12 cellular contexts compared by ENCODE assay signal in genomic region chr2:207993141-207993763, GRCh38. TPM values are rescaled to one million over a fixed set of nuclear protein-coding genes. Genes with fewer than 3 reads are reported as not detected.
DNase-seq lines count a peak whose midpoint lies in the region; ATAC-seq and TF ChIP-seq lines count a peak whose summit lies in the region.
"Had no signal": no experiment of that assay in that cellular context is flagged by ENCODE, and none has a peak within 500 bp of the region (broad histone marks: within the 10 kb centered on the region; RNA-seq: fewer than 3 reads in every experiment).

No MANE protein-coding gene starts in this region.

- no peak overlapping the region for H3K4me3 Mint-ChIP-seq in effector memory CD8-positive, alpha-beta T cell
- H3K4me3 Mint-ChIP-seq: central memory CD8-positive, alpha-beta T cell had no signal

- H3K9me3 ChIP-seq in Karpas-422 (ENCODE audit: low read length): no peaks in the 10 kb centered on the region
- H3K9me3 ChIP-seq: Caco-2, thyroid gland had no signal

- peaks cover 11 to 27% of the 10 kb centered on the region in 2 donors for H3K4me1 Mint-ChIP-seq in effector memory CD8-positive, alpha-beta T cell (ENCODE audit: low read depth in 2 of 2)

- peak overlapping the region; percentile 62 for H3K4me2 ChIP-seq in Karpas-422 (ENCODE audit: low read depth, low read length, poor library complexity, severe bottlenecking)

- peaks cover 25% of the 10 kb centered on the region for H3K79me2 ChIP-seq in Karpas-422 (ENCODE audit: low read length)

- H4K20me1 ChIP-seq in Karpas-422 (ENCODE audit: insufficient read depth, low read depth, low read length): no peaks in the 10 kb centered on the region

- peak overlapping the region; percentile 34; the same call in 1 of the 2 replicates for H3K4me3 ChIP-seq in Karpas-422 (ENCODE audit: low read length)
- H3K4me3 ChIP-seq in epithelial cell of esophagus (ENCODE audit: low read length): no peak overlapping the region
- H3K4me3 ChIP-seq: thyroid gland had no signal

- no peaks in the 10 kb centered on the region for H3K27me3 ChIP-seq in Karpas-422 (ENCODE audit: low read length)
- H3K27me3 ChIP-seq: thyroid gland had no signal

- TF ChIP-seq CTCF in epithelial cell of esophagus (IDR thresholded peaks at IDR 0.05; ENCODE audit: insufficient read depth, low read depth, low read length, missing control alignments): no peak

- H3K27ac ChIP-seq in Karpas-422 (ENCODE audit: low read length): peak overlapping the region; percentile 66
- H3K27ac ChIP-seq: thyroid gland had no signal

- peaks cover 4% of the 10 kb centered on the region for H3K36me3 Mint-ChIP-seq in effector memory CD8-positive, alpha-beta T cell (ENCODE audit: insufficient read depth)

- peak; percentile 69 for ATAC-seq in GM21529 (IDR thresholded peaks at IDR 0.05; ENCODE audit: unreplicated experiment)
- ATAC-seq in GM19467 (IDR thresholded peaks at IDR 0.05; ENCODE audit: unreplicated experiment): no peak
- no peak for ATAC-seq in effector memory CD8-positive, alpha-beta T cell (replicated peaks)

- H3K9ac ChIP-seq in Karpas-422 (ENCODE audit: low read length): peak overlapping the region; percentile 40

- H2AFZ ChIP-seq in Karpas-422 (ENCODE audit: low read length): no peak overlapping the region; the same call in 1 of the 2 replicates

- peak; percentile 48 for DNase-seq in Daoy (ENCODE audit: low read depth)
- peak; percentile 77 for DNase-seq in Karpas-422
- peak; percentile 69 for DNase-seq in epithelial cell of esophagus (ENCODE audit: low read depth)
- no peak for DNase-seq in activated CD8-positive, alpha-beta memory T cell treated with anti-CD3 and anti-CD28 coated beads, Interleukin-2, amount 50 U/mL, for 48 hours
- DNase-seq in NCI-H146 (lab: John Stamatoyannopoulos, UW): no peak
- DNase-seq in effector memory CD8-positive, alpha-beta T cell: no peak
- DNase-seq: Caco-2, T-helper 1 cell, thyroid gland had no signal

- H3K27me3 Mint-ChIP-seq in effector memory CD8-positive, alpha-beta T cell: no peaks in the 10 kb centered on the region
- H3K27me3 Mint-ChIP-seq: central memory CD8-positive, alpha-beta T cell had no signal

- no peaks in the 10 kb centered on the region for H3K9me3 Mint-ChIP-seq in effector memory CD8-positive, alpha-beta T cell
- H3K9me3 Mint-ChIP-seq: central memory CD8-positive, alpha-beta T cell had no signal

- H3K9me2 ChIP-seq in Karpas-422 (replicated peaks; ENCODE audit: insufficient read depth, low read length): no peaks in the 10 kb centered on the region

- no peaks in the 10 kb centered on the region for H3K36me3 ChIP-seq in Karpas-422 (ENCODE audit: insufficient read depth, low read length)
- H3K36me3 ChIP-seq: thyroid gland had no signal

- H3K4me1 ChIP-seq in Karpas-422 (ENCODE audit: low read length): peaks cover 21% of the 10 kb centered on the region

- no peak overlapping the region for H3K27ac Mint-ChIP-seq in effector memory CD8-positive, alpha-beta T cell

RNA-seq across cellular contexts. Expression of gene PLEKHM3, which starts 32.1 kb away (rescaled TPM):
- 6.2 and 6.4 TPM in 2 replicates for total RNA-seq in Daoy (2014; rRNA removed; shearing (Covaris generic))
- total RNA-seq in Karpas-422 (2014; rRNA removed; shearing (Covaris generic); ENCODE audit: low replicate concordance): 19.7 and 19.9 TPM in 2 replicates

Comparison
In these comparisons a context has a peak if more than half of its experiments do, and no peak if none do; other contexts are left out.
1. DNase-seq: peak in Daoy (single experiment), Karpas-422 (single experiment) and epithelial cell of esophagus (single experiment); none in activated CD8-positive, alpha-beta memory T cell treated with anti-CD3 and anti-CD28 coated beads, Interleukin-2, amount 50 U/mL, for 48 hours (single experiment), NCI-H146 (single experiment) and effector memory CD8-positive, alpha-beta T cell (0 of 3).